30 cellular contexts compared by ENCODE assay signal in genomic region chr1:94714552-94714951, GRCh38.
DNase-seq lines count a peak whose midpoint lies in the region; ATAC-seq and TF ChIP-seq lines count a peak whose summit lies in the region.
"Had no signal": no experiment of that assay in that cellular context is flagged by ENCODE, and none has a peak within 500 bp of the region (broad histone marks: within the 10 kb centered on the region; RNA-seq: fewer than 3 reads in every experiment).

No MANE protein-coding gene starts in this region.

- 95% methylated on average over 4 of the region's 4 CpGs for WGBS in esophagus muscularis mucosa

- H4K20me1 ChIP-seq in PC-9 (ENCODE audit: insufficient read depth): no peaks in the 10 kb centered on the region
- H4K20me1 ChIP-seq: BLaER1 had no signal

- no peak for TF ChIP-seq CTCF in Calu3 (IDR thresholded peaks at IDR 0.05; ENCODE audit: unreplicated experiment)
- no peak for TF ChIP-seq CTCF in PC-9 (conservative IDR thresholded peaks at IDR 0.05)
- TF ChIP-seq CTCF in esophagus muscularis mucosa (IDR thresholded peaks at IDR 0.05): no peak
- TF ChIP-seq CTCF in gastrocnemius medialis (IDR thresholded peaks at IDR 0.05 in 4 of 5, conservative IDR thresholded peaks at IDR 0.05 in 1 of 5): no peak
- TF ChIP-seq CTCF in progenitor cell of endocrine pancreas (IDR thresholded peaks at IDR 0.05; ENCODE audit: unreplicated experiment): no peak
- TF ChIP-seq CTCF in tibial artery (IDR thresholded peaks at IDR 0.05): no peak

- H2AFZ ChIP-seq in PC-9: no peak overlapping the region

- no peak for TF ChIP-seq EP300 in esophagus muscularis mucosa (IDR thresholded peaks at IDR 0.05)

- H3K36me3 Mint-ChIP-seq in Calu3 (ENCODE audit: insufficient read depth, unreplicated experiment) (peaks cover 8% of the 10 kb centered on the region), progenitor cell of endocrine pancreas (ENCODE audit: insufficient read depth) (peaks cover 22% of the 10 kb centered on the region)
- H3K36me3 Mint-ChIP-seq: activated CD8-positive, alpha-beta memory T cell treated with anti-CD3 and anti-CD28 coated beads, Interleukin-2, amount 10 ng/mL, durations not matched to agents 7 days and 5 days; activated naive CD8-positive, alpha-beta T cell treated with anti-CD3 and anti-CD28 coated beads, Interleukin-2, amount 10 ng/mL, durations not matched to agents 7 days and 5 days had no signal

- H3K36me3 ChIP-seq in PC-9 (ENCODE audit: low read depth) (peaks cover 5% of the 10 kb centered on the region; the same call in 1 of the 2 replicates), esophagus muscularis mucosa (no peaks in the 10 kb centered on the region), gastrocnemius medialis (no peaks in the 10 kb centered on the region), tibial artery (no peaks in the 10 kb centered on the region)
- H3K36me3 ChIP-seq: BLaER1, cardiac muscle cell, lower lobe of right lung had no signal

- BruUV-seq in Calu3 (replicated peaks; lab: Mats Ljungman, UMichigan) (no TSS peak), PC-9 (replicated peaks; lab: Mats Ljungman, UMichigan) (no TSS peak)

- in situ Hi-C loops in gastrocnemius medialis (cut with MboI; ENCODE audit: low sequenced_read_pairs in 4 of 4): no loop called here

- H3K9me3 Mint-ChIP-seq in Calu3 (ENCODE audit: low read depth, unreplicated experiment) (no peaks in the 10 kb centered on the region), progenitor cell of endocrine pancreas (ENCODE audit: low read depth) (no peaks in the 10 kb centered on the region)
- H3K9me3 Mint-ChIP-seq in stimulated activated naive CD8-positive, alpha-beta T cell treated with anti-CD3 and anti-CD28 coated beads, Interleukin-15, amount 100 ng/mL, for 72 hours: no peaks in the 10 kb centered on the region
- H3K9me3 Mint-ChIP-seq: activated naive CD8-positive, alpha-beta T cell treated with anti-CD3 and anti-CD28 coated beads, Interleukin-2, amount 10 ng/mL, durations not matched to agents 7 days and 5 days; activated T-cell treated with anti-CD3 and anti-CD28 coated beads, Interleukin-2, amount 50 U/mL, for 4 hours; nephron; T-helper 1 cell treated with Interleukin-12 subunit alpha and Interleukin-12 subunit beta and Interleukin-4 antibody, amounts not matched to agents 30 μg/mL and 1 μg/mL, for 36 hours had no signal

- H3K27ac Mint-ChIP-seq in Calu3 (ENCODE audit: unreplicated experiment): peak overlapping the region; percentile 40
- no peak overlapping the region for H3K27ac Mint-ChIP-seq in progenitor cell of endocrine pancreas
- no peak overlapping the region for H3K27ac Mint-ChIP-seq in stimulated activated naive CD8-positive, alpha-beta T cell treated with anti-CD3 and anti-CD28 coated beads, Interleukin-15, amount 100 ng/mL, for 72 hours
- H3K27ac Mint-ChIP-seq: activated CD8-positive, alpha-beta memory T cell treated with anti-CD3 and anti-CD28 coated beads, Interleukin-2, amount 10 ng/mL, durations not matched to agents 7 days and 5 days; activated naive CD8-positive, alpha-beta T cell treated with anti-CD3 and anti-CD28 coated beads, Interleukin-2, amount 10 ng/mL, durations not matched to agents 7 days and 5 days; T-helper 1 cell treated with Interleukin-12 subunit alpha and Interleukin-12 subunit beta and Interleukin-4 antibody, amounts not matched to agents 30 μg/mL and 1 μg/mL, for 36 hours had no signal

- H3K4me1 Mint-ChIP-seq in Calu3 (ENCODE audit: low read depth, unreplicated experiment) (peaks cover 24% of the 10 kb centered on the region), progenitor cell of endocrine pancreas (ENCODE audit: low read depth) (peaks cover 3% of the 10 kb centered on the region)
- H3K4me1 Mint-ChIP-seq in stimulated activated naive CD8-positive, alpha-beta T cell treated with anti-CD3 and anti-CD28 coated beads, Interleukin-15, amount 100 ng/mL, for 72 hours: no peaks in the 10 kb centered on the region
- H3K4me1 Mint-ChIP-seq: activated CD8-positive, alpha-beta memory T cell treated with anti-CD3 and anti-CD28 coated beads, Interleukin-2, amount 10 ng/mL, durations not matched to agents 7 days and 5 days had no signal

- no peaks in the 10 kb centered on the region for H3K9me2 ChIP-seq in PC-9 (ENCODE audit: insufficient read depth)

- peaks cover 7% of the 10 kb centered on the region; the same call in 1 of the 2 replicates for H3F3A ChIP-seq in PC-9 (ENCODE audit: insufficient read depth, low read depth)

- no peaks in the 10 kb centered on the region for H3K27me3 ChIP-seq in PC-9 (ENCODE audit: insufficient read depth, low read depth)
- no peaks in the 10 kb centered on the region for H3K27me3 ChIP-seq in esophagus muscularis mucosa
- no peaks in the 10 kb centered on the region for H3K27me3 ChIP-seq in gastrocnemius medialis
- H3K27me3 ChIP-seq in tibial artery: no peaks in the 10 kb centered on the region
- H3K27me3 ChIP-seq: BLaER1, cardiac muscle cell had no signal

- no peak for DNase-seq in Calu3
- no peak for DNase-seq in PC-9
- peak; percentile 64 for DNase-seq in esophagus muscularis mucosa (ENCODE audit: extremely low spot score)
- no peak for DNase-seq in gastrocnemius medialis
- DNase-seq in progenitor cell of endocrine pancreas (ENCODE audit: low spot score, unreplicated experiment): no peak
- DNase-seq in stimulated activated naive CD8-positive, alpha-beta T cell treated with anti-CD3 and anti-CD28 coated beads, Interleukin-15, amount 100 ng/mL, for 72 hours: no peak
- DNase-seq in tibial artery: no peak
- no peak for DNase-seq in nucleus accumbens (lab: John Stamatoyannopoulos, UW)
- DNase-seq: activated CD8-positive, alpha-beta memory T cell treated with anti-CD3 and anti-CD28 coated beads, Interleukin-2, amount 10 ng/mL, durations not matched to agents 7 days and 5 days; activated gamma-delta T cell treated with Interleukin-2 at 50 U/mL for 16 hours; activated naive CD8-positive, alpha-beta T cell treated with anti-CD3 and anti-CD28 coated beads, Interleukin-2, amount 10 ng/mL, durations not matched to agents 7 days and 5 days; activated T-cell treated with anti-CD3 and anti-CD28 coated beads, Interleukin-2, amount 50 U/mL, for 4 hours; aorta; COR-L47; effector memory CD4-positive, alpha-beta T cell; erythroblast; GOT3; head of caudate nucleus; lower lobe of right lung; mucosa of descending colon; NCI-H1436 treated with DMSO at 0.1 percent for 48 hours; NCI-H226; NCI-H526 treated with DMSO at 0.1 percent for 48 hours; NK-92 treated with Interleukin-12 subunit alpha and Interleukin-12 subunit beta, amount 100 ng/mL, for 24 hours; stimulated activated naive CD4-positive, alpha-beta T cell had no signal

- H3K27me3 Mint-ChIP-seq in Calu3 (ENCODE audit: unreplicated experiment) (no peaks in the 10 kb centered on the region), progenitor cell of endocrine pancreas (no peaks in the 10 kb centered on the region)
- H3K27me3 Mint-ChIP-seq in stimulated activated naive CD8-positive, alpha-beta T cell treated with anti-CD3 and anti-CD28 coated beads, Interleukin-15, amount 100 ng/mL, for 72 hours: peaks cover 22% of the 10 kb centered on the region

- H3K27ac ChIP-seq in PC-9: peak overlapping the region; percentile 79
- H3K27ac ChIP-seq in esophagus muscularis mucosa (replicated peaks in 1 of 4): peak overlapping the region in 3 of 4 donors; percentile 21 to 65 (median 56)
- H3K27ac ChIP-seq in gastrocnemius medialis: peak overlapping the region in 3 of 4 donors; percentile 56 to 64 (median 63)
- no peak overlapping the region for H3K27ac ChIP-seq in tibial artery
- H3K27ac ChIP-seq: BLaER1, cardiac muscle cell, lower lobe of right lung had no signal

- no peak overlapping the region for H3K4me2 ChIP-seq in PC-9

- CTCF ChIA-PET in Calu3 (lab: Charles Lee) (interaction anchor here (0.9 to 1.6 kb wide), 3 partner anchors 16 to 88 kb away, joined by 3 to 5 read pairs (median 4); no protein-coding TSS in a partner anchor), PC-9 (lab: Charles Lee) (interaction anchor here (0.6 kb wide), 1 partner anchor 178 kb away, joined by 3 read pairs; no protein-coding TSS in a partner anchor)

- H3K9me3 ChIP-seq in PC-9 (ENCODE audit: insufficient read depth, low read depth) (peaks cover 8% of the 10 kb centered on the region), esophagus muscularis mucosa (no peaks in the 10 kb centered on the region), gastrocnemius medialis (no peaks in the 10 kb centered on the region), tibial artery (no peaks in the 10 kb centered on the region)
- H3K9me3 ChIP-seq: BLaER1, lower lobe of right lung, mucosa of descending colon had no signal

- ATAC-seq in gastrocnemius medialis: no peak
- no peak for ATAC-seq in stimulated activated naive CD8-positive, alpha-beta T cell treated with anti-CD3 and anti-CD28 coated beads, Interleukin-15, amount 100 ng/mL, for 72 hours
- ATAC-seq: activated CD8-positive, alpha-beta memory T cell treated with anti-CD3 and anti-CD28 coated beads, Interleukin-2, amount 10 ng/mL, durations not matched to agents 7 days and 5 days; activated T-cell treated with anti-CD3 and anti-CD28 coated beads, Interleukin-2, amount 50 U/mL, for 4 hours; Right ventricle myocardium inferior had no signal

- H3K4me1 ChIP-seq in PC-9 (replicated peaks; ENCODE audit: insufficient read depth): peaks cover 23% of the 10 kb centered on the region
- H3K4me1 ChIP-seq in esophagus muscularis mucosa: peaks cover 0 to 14% (median 14%) of the 10 kb centered on the region in 4 donors
- no peaks in the 10 kb centered on the region for H3K4me1 ChIP-seq in gastrocnemius medialis
- no peaks in the 10 kb centered on the region for H3K4me1 ChIP-seq in tibial artery
- H3K4me1 ChIP-seq: lower lobe of right lung had no signal

- no peak overlapping the region for H3K4me3 ChIP-seq in PC-9
- no peak overlapping the region for H3K4me3 ChIP-seq in esophagus muscularis mucosa
- H3K4me3 ChIP-seq in gastrocnemius medialis: no peak overlapping the region
- no peak overlapping the region for H3K4me3 ChIP-seq in tibial artery
- H3K4me3 ChIP-seq: BLaER1, cardiac muscle cell, lower lobe of right lung, mucosa of descending colon had no signal

- H3K79me2 ChIP-seq in PC-9 (ENCODE audit: low read depth): no peaks in the 10 kb centered on the region

- no peak overlapping the region for H3K4me3 Mint-ChIP-seq in Calu3 (ENCODE audit: low read depth, unreplicated experiment)
- H3K4me3 Mint-ChIP-seq in progenitor cell of endocrine pancreas (ENCODE audit: low read depth): no peak overlapping the region
- no peak overlapping the region for H3K4me3 Mint-ChIP-seq in stimulated activated naive CD8-positive, alpha-beta T cell treated with anti-CD3 and anti-CD28 coated beads, Interleukin-15, amount 100 ng/mL, for 72 hours
- H3K4me3 Mint-ChIP-seq: activated CD8-positive, alpha-beta memory T cell treated with anti-CD3 and anti-CD28 coated beads, Interleukin-2, amount 10 ng/mL, durations not matched to agents 7 days and 5 days; activated naive CD8-positive, alpha-beta T cell treated with anti-CD3 and anti-CD28 coated beads, Interleukin-2, amount 10 ng/mL, durations not matched to agents 7 days and 5 days; activated T-cell treated with anti-CD3 and anti-CD28 coated beads, Interleukin-2, amount 50 U/mL, for 4 hours; nephron; T-helper 1 cell treated with Interleukin-12 subunit alpha and Interleukin-12 subunit beta and Interleukin-4 antibody, amounts not matched to agents 30 μg/mL and 1 μg/mL, for 36 hours had no signal

- intact Hi-C loops in Calu3 (cut with micrococcal nuclease; ENCODE audit: unreplicated experiment) (no loop called here), PC-9 (cut with micrococcal nuclease; ENCODE audit: unreplicated experiment) (loop anchor here (5.0 kb wide), 2 partner anchors 67 to 88 kb away; no protein-coding TSS in a partner anchor), esophagus muscularis mucosa (cut with DNase I) (no loop called here), gastrocnemius medialis (cut with DNase I; ENCODE audit: low total_unique reads) (no loop called here), tibial artery (cut with DNase I; ENCODE audit: low total_unique reads) (no loop called here)

- POLR2A ChIA-PET in PC-9 (lab: Charles Lee; ENCODE audit: unreplicated experiment): interaction anchor here (0.5 to 0.7 kb wide), 4 partner anchors 45 to 178 kb away, joined by 3 to 6 read pairs (median 4); partner anchors contain the start of gene F3

- TF ChIP-seq POLR2A in esophagus muscularis mucosa (IDR thresholded peaks at IDR 0.05; ENCODE audit: low read depth) (no peak), gastrocnemius medialis (IDR thresholded peaks at IDR 0.05) (no peak)

Comparison
In these comparisons a context has a peak if more than half of its experiments do, and no peak if none do; other contexts are left out.
1. H3K27ac ChIP-seq: peak in PC-9 (single experiment), esophagus muscularis mucosa (3 of 4) and gastrocnemius medialis (3 of 4); none in tibial artery (0 of 2).